Comparison of ENCODE assay signal across 15 cellular contexts in genomic region chr13:35714588-35714987, GRCh38.
DNase-seq lines count a peak whose midpoint lies in the region; ATAC-seq and TF ChIP-seq lines count a peak whose summit lies in the region.
"Had no signal": no experiment of that assay in that cellular context is flagged by ENCODE, and none has a peak within 500 bp of the region (broad histone marks: within the 10 kb centered on the region; RNA-seq: fewer than 3 reads in every experiment).

No MANE protein-coding gene starts in this region.

- H3K36me3 ChIP-seq in H7 (replicated peaks; ENCODE audit: control insufficient read depth, insufficient read depth, low read length) (no peaks in the 10 kb centered on the region), osteoblast (ENCODE audit: insufficient read depth, low read length) (no peaks in the 10 kb centered on the region), spleen (no peaks in the 10 kb centered on the region)

- no peaks in the 10 kb centered on the region for H3K27me3 Mint-ChIP-seq in glutamatergic neuron (ENCODE audit: unreplicated experiment)
- peaks cover 2% of the 10 kb centered on the region for H3K27me3 Mint-ChIP-seq in activated T-cell treated with anti-CD3 and anti-CD28 coated beads, Interleukin-2, amount 50 U/mL, for 24 hours

- no peak for TF ChIP-seq CTCF in glutamatergic neuron (IDR thresholded peaks at IDR 0.05; ENCODE audit: partially characterized antibody, unreplicated experiment)
- no peak for TF ChIP-seq CTCF in osteoblast (IDR thresholded peaks at IDR 0.05; ENCODE audit: extremely low read depth, low read depth, low read length)
- no peak for TF ChIP-seq CTCF in spleen (IDR thresholded peaks at IDR 0.05 in 8 of 11, conservative IDR thresholded peaks at IDR 0.05 in 3 of 11)

- H3K27ac ChIP-seq in osteoblast (ENCODE audit: low read depth, low read length) (no peak overlapping the region), spleen (no peak overlapping the region)

- peak overlapping the region; percentile 51 for H2AFZ ChIP-seq in osteoblast (ENCODE audit: low read length)

- H3K4me3 ChIP-seq in H7 (ENCODE audit: insufficient read depth, low read depth, low read length): no peak overlapping the region
- no peak overlapping the region for H3K4me3 ChIP-seq in osteoblast (ENCODE audit: insufficient read depth, low read length)
- H3K4me3 ChIP-seq in spleen: no peak overlapping the region

- H3K4me1 Mint-ChIP-seq in glutamatergic neuron (ENCODE audit: low read depth, unreplicated experiment): peaks cover 19% of the 10 kb centered on the region
- H3K4me1 Mint-ChIP-seq in activated T-cell treated with anti-CD3 and anti-CD28 coated beads, Interleukin-2, amount 50 U/mL, for 24 hours (ENCODE audit: low read depth): no peaks in the 10 kb centered on the region
- H3K4me1 Mint-ChIP-seq: T-cell had no signal

- H3K4me1 ChIP-seq in osteoblast (ENCODE audit: insufficient read depth, low read length) (peaks cover 9% of the 10 kb centered on the region), spleen (no peaks in the 10 kb centered on the region)

- H3K4me3 Mint-ChIP-seq in glutamatergic neuron (ENCODE audit: unreplicated experiment): no peak overlapping the region
- H3K4me3 Mint-ChIP-seq in activated T-cell treated with anti-CD3 and anti-CD28 coated beads, Interleukin-2, amount 50 U/mL, for 24 hours: no peak overlapping the region
- H3K4me3 Mint-ChIP-seq: T-cell had no signal

- WGBS in spleen, 5 donors: 42 to 61% (median 58%) methylated on average over 2 to 5 of the region's 5 CpGs

- no peaks in the 10 kb centered on the region for H3K27me3 ChIP-seq in H7 (ENCODE audit: control insufficient read depth, insufficient read depth, low read length)
- no peaks in the 10 kb centered on the region for H3K27me3 ChIP-seq in osteoblast (ENCODE audit: insufficient read depth, low read length)
- H3K27me3 ChIP-seq in spleen (replicated peaks in 1 of 7): peaks cover 0 to 7% (median 0%) of the 10 kb centered on the region in 7 donors

- H4K20me1 ChIP-seq in osteoblast (ENCODE audit: insufficient read depth, low read length): no peaks in the 10 kb centered on the region

- no peaks in the 10 kb centered on the region for H3K9me3 Mint-ChIP-seq in glutamatergic neuron (ENCODE audit: unreplicated experiment)
- no peaks in the 10 kb centered on the region for H3K9me3 Mint-ChIP-seq in activated T-cell treated with anti-CD3 and anti-CD28 coated beads, Interleukin-2, amount 50 U/mL, for 24 hours
- H3K9me3 Mint-ChIP-seq: T-cell had no signal

- DNase-seq in H7 (peak; percentile 43), RPMI7951 (ENCODE audit: low read depth) (peak; percentile 92), glutamatergic neuron (peak; percentile 72), osteoblast (ENCODE audit: insufficient read length, low spot score, missing footprints) (no peak), spleen (no peak)
- no peak for DNase-seq in activated T-cell treated with anti-CD3 and anti-CD28 coated beads, Interleukin-2, amount 50 U/mL, for 24 hours
- DNase-seq: activated effector memory CD4-positive, alpha-beta T cell treated with anti-CD3 and anti-CD28 coated beads, Interleukin-2, amount 50 U/mL, for 16 hours; Calu3; KBM-7; NCI-H1105 treated with DMSO at 0.1 percent for 48 hours; NCI-H446 treated with DMSO at 0.1 percent for 48 hours; posterior cingulate gyrus; T-cell had no signal

- TF ChIP-seq POLR2A in spleen (IDR thresholded peaks at IDR 0.05): no peak

- H3K36me3 Mint-ChIP-seq in glutamatergic neuron (ENCODE audit: unreplicated experiment): no peaks in the 10 kb centered on the region
- no peaks in the 10 kb centered on the region for H3K36me3 Mint-ChIP-seq in activated T-cell treated with anti-CD3 and anti-CD28 coated beads, Interleukin-2, amount 50 U/mL, for 24 hours (ENCODE audit: low read depth)
- H3K36me3 Mint-ChIP-seq: T-cell had no signal

- H3K9me3 ChIP-seq in osteoblast (ENCODE audit: low read depth, low read length) (no peaks in the 10 kb centered on the region), spleen (no peaks in the 10 kb centered on the region)

- H3K27ac Mint-ChIP-seq in glutamatergic neuron (ENCODE audit: unreplicated experiment): peak overlapping the region; percentile 71
- no peak overlapping the region for H3K27ac Mint-ChIP-seq in activated T-cell treated with anti-CD3 and anti-CD28 coated beads, Interleukin-2, amount 50 U/mL, for 24 hours
- H3K27ac Mint-ChIP-seq: T-cell had no signal

- ATAC-seq in HG03354 (IDR thresholded peaks at IDR 0.05; ENCODE audit: poor library complexity, severe bottlenecking, unreplicated experiment): no peak
- ATAC-seq in esophagus mucosa: no peak
- ATAC-seq: T-cell had no signal

- intact Hi-C loops in spleen (cut with DNase I; ENCODE audit: low total_unique reads): no loop called here

- no peaks in the 10 kb centered on the region for H3K79me2 ChIP-seq in osteoblast (ENCODE audit: insufficient read depth, low read length)

- no peak overlapping the region for H3K4me2 ChIP-seq in osteoblast (ENCODE audit: insufficient read depth, low read length)

Comparison
In these comparisons a context has a peak if more than half of its experiments do, and no peak if none do; other contexts are left out.
1. DNase-seq: peak in H7 (single experiment), RPMI7951 (single experiment) and glutamatergic neuron (single experiment); none in osteoblast (single experiment), spleen (single experiment) and activated T-cell treated with anti-CD3 and anti-CD28 coated beads, Interleukin-2, amount 50 U/mL, for 24 hours (single experiment).